8 cellular contexts compared by ENCODE assay signal in genomic region chrX:132489256-132490085, GRCh38. TPM values are rescaled to one million over a fixed set of nuclear protein-coding genes. Genes with fewer than 3 reads are reported as not detected.
DNase-seq lines count a peak whose midpoint lies in the region; ATAC-seq and TF ChIP-seq lines count a peak whose summit lies in the region.

No MANE protein-coding gene starts in this region.

- peak overlapping the region; percentile 87 to 98 (median 96) for H3K27ac Mint-ChIP-seq in CD8-positive, alpha-beta memory T cell
- H3K27ac Mint-ChIP-seq in neural crest cell (ENCODE audit: unreplicated experiment): peak overlapping the region; percentile 99

- H3K79me2 ChIP-seq in OCI-LY3 (ENCODE audit: low read length): peaks cover 23% of the 10 kb centered on the region

- H3K9me3 ChIP-seq in CD8-positive, alpha-beta memory T cell (ENCODE audit: low read length): no peaks in the 10 kb centered on the region
- no peaks in the 10 kb centered on the region for H3K9me3 ChIP-seq in OCI-LY3 (ENCODE audit: insufficient read depth, low read length)
- no peaks in the 10 kb centered on the region for H3K9me3 ChIP-seq in upper lobe of right lung

- peak overlapping the region; percentile 48 for H3K27ac ChIP-seq in CD8-positive, alpha-beta memory T cell (ENCODE audit: low read depth, low read length)
- H3K27ac ChIP-seq in OCI-LY3 (ENCODE audit: low read length): peak overlapping the region; percentile 90
- H3K27ac ChIP-seq in upper lobe of right lung: peak overlapping the region; percentile 89

- peak overlapping the region; percentile 60 for H3K4me3 ChIP-seq in CD8-positive, alpha-beta memory T cell (ENCODE audit: low read length)
- H3K4me3 ChIP-seq in OCI-LY3 (ENCODE audit: low read length) (peak overlapping the region; percentile 81), upper lobe of right lung (peak overlapping the region; percentile 64)

- no peaks in the 10 kb centered on the region for H3K9me3 Mint-ChIP-seq in CD8-positive, alpha-beta memory T cell
- no peaks in the 10 kb centered on the region for H3K9me3 Mint-ChIP-seq in neural crest cell

- H3K4me1 Mint-ChIP-seq in CD8-positive, alpha-beta memory T cell: peaks cover 33 to 57% (median 57%) of the 10 kb centered on the region in 3 donors
- peaks cover 73% of the 10 kb centered on the region for H3K4me1 Mint-ChIP-seq in neural crest cell

- ATAC-seq in GM19452 (IDR thresholded peaks at IDR 0.05; ENCODE audit: unreplicated experiment) (peak; percentile 57), HG03469 (IDR thresholded peaks at IDR 0.05; ENCODE audit: unreplicated experiment) (peak; percentile 29), upper lobe of right lung (peak; percentile 97)

- peak overlapping the region; percentile 65; the same call in 1 of the 2 replicates for H2AFZ ChIP-seq in OCI-LY3 (ENCODE audit: low read depth, low read length)

- no peaks in the 10 kb centered on the region for H3K27me3 ChIP-seq in CD8-positive, alpha-beta memory T cell (ENCODE audit: insufficient read depth, low read length, poor library complexity, severe bottlenecking)
- no peaks in the 10 kb centered on the region for H3K27me3 ChIP-seq in OCI-LY3 (ENCODE audit: low read depth, low read length)
- no peaks in the 10 kb centered on the region for H3K27me3 ChIP-seq in upper lobe of right lung

- peak overlapping the region; percentile 95 for H3K9ac ChIP-seq in OCI-LY3 (ENCODE audit: low read length)

- no peaks in the 10 kb centered on the region for H4K20me1 ChIP-seq in OCI-LY3 (ENCODE audit: insufficient read depth, low read length)

- H3K36me3 Mint-ChIP-seq in CD8-positive, alpha-beta memory T cell: peaks cover 0 to 10% (median 0%) of the 10 kb centered on the region in 3 donors
- H3K36me3 Mint-ChIP-seq in neural crest cell (ENCODE audit: low read depth): no peaks in the 10 kb centered on the region

- POLR2A ChIA-PET in CD8-positive, alpha-beta memory T cell (lab: Charles Lee): interaction anchor here (1.0 to 2.5 kb wide), 2 partner anchors 9 to 465 kb away, joined by 3 to 10 read pairs; no protein-coding TSS in a partner anchor

- CTCF ChIA-PET in CD8-positive, alpha-beta memory T cell (lab: Charles Lee): interaction anchor here (1.3 to 2.6 kb wide), 3 partner anchors 9 to 77 kb away, joined by 3 to 14 read pairs (median 3); no protein-coding TSS in a partner anchor

- peak overlapping the region; percentile 91 to 99 (median 95) for H3K4me3 Mint-ChIP-seq in CD8-positive, alpha-beta memory T cell
- H3K4me3 Mint-ChIP-seq in neural crest cell: peak overlapping the region; percentile 100

- H3K27me3 Mint-ChIP-seq in CD8-positive, alpha-beta memory T cell: peaks cover 0 to 5% of the 10 kb centered on the region in 2 donors
- peaks cover 36% of the 10 kb centered on the region for H3K27me3 Mint-ChIP-seq in neural crest cell (ENCODE audit: low read depth)

- intact Hi-C loops in upper lobe of right lung (cut with DNase I): no loop called here

- H3K4me2 ChIP-seq in OCI-LY3 (ENCODE audit: low read length): peak overlapping the region; percentile 79

- TF ChIP-seq CTCF in OCI-LY3 (IDR thresholded peaks at IDR 0.05; ENCODE audit: low read depth, low read length) (no peak), neural crest cell (conservative IDR thresholded peaks at IDR 0.05) (peak; percentile 23), upper lobe of right lung (IDR thresholded peaks at IDR 0.05) (no peak)

- H3K36me3 ChIP-seq in CD8-positive, alpha-beta memory T cell (ENCODE audit: insufficient read depth, low read length): no peaks in the 10 kb centered on the region
- H3K36me3 ChIP-seq in OCI-LY3 (replicated peaks; ENCODE audit: low read depth, low read length) (no peaks in the 10 kb centered on the region), upper lobe of right lung (no peaks in the 10 kb centered on the region)

- peak; percentile 33 to 72 (median 50) for DNase-seq in CD8-positive, alpha-beta memory T cell
- peak; percentile 46 for DNase-seq in activated effector memory CD4-positive, alpha-beta T cell treated with Interleukin-2 at 50 U/mL for 16 hours
- peak; percentile 40 for DNase-seq in foreskin melanocyte
- DNase-seq in neural crest cell (ENCODE audit: low read depth, low spot score): peak; percentile 53
- peak; percentile 91 for DNase-seq in upper lobe of right lung

- peaks cover 41% of the 10 kb centered on the region for H3K4me1 ChIP-seq in CD8-positive, alpha-beta memory T cell (ENCODE audit: insufficient read depth, low read length)
- H3K4me1 ChIP-seq in OCI-LY3 (ENCODE audit: low read length) (peaks cover 9% of the 10 kb centered on the region), upper lobe of right lung (no peaks in the 10 kb centered on the region)

RNA-seq across cellular contexts. Expression of gene MBNL3, which starts 0.6 kb away (rescaled TPM):
- 10 to 100 TPM; 27.8 to 31.2 TPM for total RNA-seq in CD8-positive, alpha-beta memory T cell
- polyA plus RNA-seq in CD8-positive, alpha-beta memory T cell: 31.1 TPM
- 21.0 and 21.8 TPM in 2 replicates for total RNA-seq in neural crest cell
- total RNA-seq in upper lobe of right lung: 22.9 TPM

Comparison
In these comparisons a context has a peak if more than half of its experiments do, and no peak if none do; other contexts are left out.
1. Peak in every context shown above with its lines: DNase-seq, ATAC-seq, H3K4me3 ChIP-seq and H3K27ac ChIP-seq.
2. DNase-seq: peak in every context shown above with its lines; median percentile 91 in upper lobe of right lung; 53 in neural crest cell; 50 in CD8-positive, alpha-beta memory T cell; 46 in activated effector memory CD4-positive, alpha-beta T cell treated with Interleukin-2 at 50 U/mL for 16 hours; 40 in foreskin melanocyte.
3. ATAC-seq: peak in every context shown above with its lines; median percentile 97 in upper lobe of right lung; 57 in GM19452; 29 in HG03469.